In the genomic region with DNA sequence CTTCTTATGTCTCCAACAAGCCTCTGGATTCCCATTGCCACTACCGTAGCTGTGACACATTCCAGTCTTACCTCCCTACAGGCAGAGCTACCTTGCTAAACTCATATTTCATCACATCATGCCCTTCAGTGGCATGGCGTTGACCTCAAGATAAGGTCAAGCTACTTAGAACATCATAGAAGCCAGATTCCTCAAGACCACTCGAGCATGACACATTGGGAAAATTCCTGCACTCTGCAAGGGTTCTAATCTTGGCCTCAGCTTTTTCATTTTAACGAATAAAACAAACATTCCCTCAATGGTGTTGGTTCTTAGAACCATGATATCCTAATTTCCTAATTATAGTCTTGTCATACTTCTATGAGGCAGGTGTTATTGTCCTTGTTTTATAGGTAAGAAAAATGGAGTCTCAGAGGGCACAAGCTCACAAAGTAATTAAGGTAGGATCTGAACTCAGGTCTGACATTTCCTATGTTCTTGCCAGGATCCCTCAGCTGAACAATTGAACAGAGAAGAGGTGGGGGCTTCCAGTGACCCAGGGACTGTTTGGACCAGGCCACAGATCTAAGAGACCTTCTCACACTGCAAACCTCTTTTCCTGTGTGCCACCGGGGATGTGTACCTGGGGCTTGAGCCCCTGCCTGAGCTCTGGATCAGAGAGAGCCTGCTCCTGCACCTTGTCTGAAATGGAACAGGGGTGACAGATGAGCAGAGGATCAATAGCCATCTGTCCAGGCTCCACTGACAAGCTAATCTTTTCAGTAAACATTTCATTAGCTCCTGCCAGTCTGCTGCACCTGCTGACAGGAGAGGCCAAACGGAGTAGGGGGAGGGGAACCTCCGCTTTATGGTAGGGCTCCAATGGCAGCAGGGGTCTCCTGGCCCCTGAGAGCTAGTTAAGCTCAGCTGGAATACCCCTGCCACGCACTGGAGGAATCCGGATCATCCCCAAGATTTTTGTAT, we compare ENCODE assay signal across 1 cellular context.
TF ChIP-seq lines count a peak whose summit lies in the region.

No MANE protein-coding gene starts in this region.

TF ChIP-seq in GM23338, 12 proteins besides CTCF, POLR2A, EP300 and RAD21 (continued from another document):
- TF ChIP-seq, protein P1, sequence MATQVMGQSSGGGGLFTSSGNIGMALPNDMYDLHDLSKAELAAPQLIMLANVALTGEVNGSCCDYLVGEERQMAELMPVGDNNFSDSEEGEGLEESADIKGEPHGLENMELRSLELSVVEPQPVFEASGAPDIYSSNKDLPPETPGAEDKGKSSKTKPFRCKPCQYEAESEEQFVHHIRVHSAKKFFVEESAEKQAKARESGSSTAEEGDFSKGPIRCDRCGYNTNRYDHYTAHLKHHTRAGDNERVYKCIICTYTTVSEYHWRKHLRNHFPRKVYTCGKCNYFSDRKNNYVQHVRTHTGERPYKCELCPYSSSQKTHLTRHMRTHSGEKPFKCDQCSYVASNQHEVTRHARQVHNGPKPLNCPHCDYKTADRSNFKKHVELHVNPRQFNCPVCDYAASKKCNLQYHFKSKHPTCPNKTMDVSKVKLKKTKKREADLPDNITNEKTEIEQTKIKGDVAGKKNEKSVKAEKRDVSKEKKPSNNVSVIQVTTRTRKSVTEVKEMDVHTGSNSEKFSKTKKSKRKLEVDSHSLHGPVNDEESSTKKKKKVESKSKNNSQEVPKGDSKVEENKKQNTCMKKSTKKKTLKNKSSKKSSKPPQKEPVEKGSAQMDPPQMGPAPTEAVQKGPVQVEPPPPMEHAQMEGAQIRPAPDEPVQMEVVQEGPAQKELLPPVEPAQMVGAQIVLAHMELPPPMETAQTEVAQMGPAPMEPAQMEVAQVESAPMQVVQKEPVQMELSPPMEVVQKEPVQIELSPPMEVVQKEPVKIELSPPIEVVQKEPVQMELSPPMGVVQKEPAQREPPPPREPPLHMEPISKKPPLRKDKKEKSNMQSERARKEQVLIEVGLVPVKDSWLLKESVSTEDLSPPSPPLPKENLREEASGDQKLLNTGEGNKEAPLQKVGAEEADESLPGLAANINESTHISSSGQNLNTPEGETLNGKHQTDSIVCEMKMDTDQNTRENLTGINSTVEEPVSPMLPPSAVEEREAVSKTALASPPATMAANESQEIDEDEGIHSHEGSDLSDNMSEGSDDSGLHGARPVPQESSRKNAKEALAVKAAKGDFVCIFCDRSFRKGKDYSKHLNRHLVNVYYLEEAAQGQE (IDR thresholded peaks at IDR 0.05; ENCODE audit: unreplicated experiment): no peak
- TF ChIP-seq EZH2 (IDR thresholded peaks at IDR 0.05; ENCODE audit: low read depth, unreplicated experiment) (no peak), POLR2AphosphoS5 (IDR thresholded peaks at IDR 0.05; ENCODE audit: low read depth) (no peak)
TF ChIP-seq in GM23338: peak in this region for 0.
